Comparison of ENCODE assay signal across 31 cellular contexts in the genomic region with DNA sequence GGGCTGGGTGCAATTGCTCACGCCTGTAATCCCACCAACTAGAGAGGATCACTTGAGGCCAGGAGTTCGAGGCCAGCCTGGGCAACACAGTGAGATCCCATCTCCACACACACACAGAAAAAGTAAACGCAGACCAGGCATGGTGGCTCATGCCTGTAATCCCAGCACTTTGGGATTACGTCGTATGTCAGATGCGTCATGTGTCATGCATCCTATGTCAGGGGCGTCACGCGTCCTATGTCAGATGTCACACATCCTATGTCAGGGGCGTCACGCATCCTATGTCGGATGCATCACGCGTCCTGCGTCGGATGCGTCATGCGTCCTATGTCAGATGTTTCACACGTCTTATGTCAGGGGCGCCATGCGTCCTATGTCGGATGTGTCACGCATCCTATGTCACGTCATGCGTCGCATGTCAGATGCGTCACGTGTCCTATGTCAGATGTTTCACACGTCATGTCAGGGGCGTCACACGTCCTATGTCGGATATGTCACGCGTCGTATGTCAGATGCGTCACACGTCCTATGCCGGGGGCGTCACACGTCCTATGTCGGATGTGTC. TPM values are rescaled to one million over a fixed set of nuclear protein-coding genes. Genes with fewer than 3 reads are reported as not detected.
DNase-seq lines count a peak whose midpoint lies in the region; ATAC-seq, FAIRE-seq and TF ChIP-seq lines count a peak whose summit lies in the region.
"Had no signal": no experiment of that assay in that cellular context is flagged by ENCODE, and none has a peak within 500 bp of the region (broad histone marks: within the 10 kb centered on the region; RNA-seq: fewer than 3 reads in every experiment).

No MANE protein-coding gene starts in this region.

- no peak for TF ChIP-seq CTCF in HepG2 (CRISPR knock-in tag; IDR thresholded peaks at IDR 0.05)
- no peak for TF ChIP-seq CTCF in right lobe of liver (IDR thresholded peaks at IDR 0.05)
- no peak for TF ChIP-seq CTCF in bronchial epithelial cell (IDR thresholded peaks at IDR 0.05; ENCODE audit: insufficient read depth, low read length, severe bottlenecking)

- H3K79me2 ChIP-seq in HepG2 (ENCODE audit: insufficient read depth, low read length) = no peaks in the 10 kb centered on the region

- H3K27me3 ChIP-seq in HepG2 (ENCODE audit: control insufficient read depth in 1 of 2, insufficient read depth in 2 of 2, low read length in 2 of 2) = no peaks in the 10 kb centered on the region
- no peaks in the 10 kb centered on the region for H3K27me3 ChIP-seq in right lobe of liver
- H3K27me3 ChIP-seq in bronchial epithelial cell (ENCODE audit: control insufficient read depth, insufficient read depth, low read length) = no peaks in the 10 kb centered on the region

- DNase-seq in HepG2 (ENCODE audit: low spot score) (no peak), right lobe of liver (no peak), bronchial epithelial cell (ENCODE audit: low read depth) (no peak), posterior vena cava (ENCODE audit: low spot score) (peak; percentile 56), germinal center (ENCODE audit: low spot score) (no peak)
- DNase-seq: 8988T, Calu3, DMS79 treated with DMSO at 0.1 percent for 48 hours, GF-D8, GM23248, H9, HFFc6, KBM-7, MV-4-11, NCI-H1105 treated with DMSO at 0.1 percent for 48 hours, NCI-H146, NCI-H1930, NCI-H446, NCI-H524 treated with DMSO at 0.1 percent for 48 hours, NCI-H774, PC-3, SK-N-SH had no signal

- no peak overlapping the region for H3K4me2 ChIP-seq in HepG2 (ENCODE audit: low read depth, low read length)
- H3K4me2 ChIP-seq: SK-N-SH had no signal

- FAIRE-seq in HepG2 (lab: Jason Lieb, UNC) (no peak), bronchial epithelial cell (lab: Jason Lieb, UNC) (peak; percentile 97)
- FAIRE-seq: GM12892, GM18507 had no signal

- intact Hi-C loops in HepG2 (cut with micrococcal nuclease; ENCODE audit: unreplicated experiment) (no loop called here), right lobe of liver (cut with DNase I) (no loop called here), posterior vena cava (cut with DNase I) (no loop called here)

- no peak for ATAC-seq in HepG2
- ATAC-seq in right lobe of liver = no peak
- no peak for ATAC-seq in HG03469 (IDR thresholded peaks at IDR 0.05; ENCODE audit: unreplicated experiment)
- ATAC-seq in HG02973 (IDR thresholded peaks at IDR 0.05; ENCODE audit: unreplicated experiment) = no peak
- no peak for ATAC-seq in GM19324 (IDR thresholded peaks at IDR 0.05; ENCODE audit: low FRiP score, unreplicated experiment)
- ATAC-seq: PC-3 had no signal

- H4K20me1 ChIP-seq in HepG2 (ENCODE audit: insufficient read depth, low read length) = no peaks in the 10 kb centered on the region

- TF ChIP-seq POLR2A in HepG2 (IDR thresholded peaks at IDR 0.05; ENCODE audit: insufficient read depth in 1 of 2, low read depth in 2 of 2, low read length in 2 of 2) = no peak
- TF ChIP-seq POLR2A in right lobe of liver (IDR thresholded peaks at IDR 0.05) = no peak

- H3K4me1 ChIP-seq in HepG2 (ENCODE audit: insufficient read depth, low read length) (peaks cover 44% of the 10 kb centered on the region), right lobe of liver (peaks cover 0 to 17% (median 4%) of the 10 kb centered on the region in 4 donors)

- CTCF ChIA-PET in HepG2 (lab: Yijun Ruan, JAX; ENCODE audit: low intra/inter-chr PET ratio, low total read pairs) = no interaction called here

- H3K9me3 ChIP-seq in HepG2 (ENCODE audit: low read length) (no peaks in the 10 kb centered on the region), right lobe of liver (no peaks in the 10 kb centered on the region)
- H3K9me3 ChIP-seq: SK-N-SH had no signal

- no peak for TF ChIP-seq EP300 in HepG2 (IDR thresholded peaks at IDR 0.05; ENCODE audit: low read depth in 2 of 2, low read length in 2 of 2)
- TF ChIP-seq EP300 in HepG2 (CRISPR knock-in tag; IDR thresholded peaks at IDR 0.05; ENCODE audit: borderline replicate concordance) = no peak

- no TSS peak for BruUV-seq in HepG2 (replicated peaks; lab: Mats Ljungman, UMichigan)

- no peak overlapping the region for H3K27ac ChIP-seq in HepG2 (ENCODE audit: extremely low read length, insufficient read depth, low read length)
- no peak overlapping the region for H3K27ac ChIP-seq in right lobe of liver
- H3K27ac ChIP-seq: GM23248 had no signal

- POLR2A ChIA-PET in HepG2 (lab: Yijun Ruan, JAX) = no interaction called here

- in situ Hi-C loops in HepG2 (cut with HindIII; ENCODE audit: extremely low pct_ligation_motif_present, low pct_unique_long_range_greater_than_20kb) = no loop called here

- H3K36me3 ChIP-seq in HepG2 (replicated peaks in 1 of 2; ENCODE audit: control insufficient read depth in 1 of 2, insufficient read depth in 2 of 2, low read length in 2 of 2) (no peaks in the 10 kb centered on the region), right lobe of liver (no peaks in the 10 kb centered on the region), bronchial epithelial cell (ENCODE audit: control insufficient read depth, insufficient read depth, low read length) (no peaks in the 10 kb centered on the region)

- no peak overlapping the region for H2AFZ ChIP-seq in HepG2 (ENCODE audit: low read length)
- H2AFZ ChIP-seq: GM23248 had no signal

- no peak overlapping the region for H3K4me3 ChIP-seq in HepG2 (replicated peaks in 1 of 3; ENCODE audit: insufficient read depth in 1 of 3, low read depth in 2 of 3, low read length in 3 of 3)
- no peak overlapping the region for H3K4me3 ChIP-seq in right lobe of liver
- no peak overlapping the region for H3K4me3 ChIP-seq in bronchial epithelial cell (ENCODE audit: low read depth, low read length)
- H3K4me3 ChIP-seq: GM23248 had no signal

- TF ChIP-seq RAD21 in HepG2 (CRISPR knock-in tag; IDR thresholded peaks at IDR 0.05) = no peak

- H3K9ac ChIP-seq in HepG2 (ENCODE audit: insufficient read depth, low read depth, low read length) = no peak overlapping the region
- H3K9ac ChIP-seq: GM23248, SK-N-SH had no signal

- 93% methylated on average over 35 of the region's 41 CpGs for whole genome bisulfite sequencing in HepG2 (ENCODE audit: low lambda C conversion rate)
- 97% methylated on average over 35 of the region's 41 CpGs for WGBS in right lobe of liver (ENCODE audit: insufficient coverage, low coverage, low lambda C conversion rate, missing lambda C conversion rate)

RNA-seq across cellular contexts. Expression of gene MRAP, which starts 1.5 kb away (rescaled TPM):
- total RNA-seq in HepG2 (2016; rRNA removed; fragmentation: Illumina TruSeq; extraction: Trizol) = 0.88 and 1.2 TPM in 2 replicates
- total RNA-seq in HepG2 (2016; cell fraction: cytosol; rRNA removed; fragmentation: Illumina TruSeq; extraction: Trizol; ENCODE audit: low read depth) = 0.62 and 1.0 TPM in 2 replicates
- 1.5 and 1.9 TPM in 2 replicates for total RNA-seq in HepG2 (2016; cell fraction: insoluble cytoplasmic fraction; rRNA removed; fragmentation: Illumina TruSeq; extraction: Trizol)
- total RNA-seq in HepG2 (2016; cell fraction: membrane; rRNA removed; fragmentation: Illumina TruSeq; extraction: Trizol) = 0.65 and 1.1 TPM in 2 replicates
- total RNA-seq in HepG2 (2016; cell fraction: nucleus; rRNA removed; fragmentation: Illumina TruSeq; extraction: Trizol) = 0.85 and 1.5 TPM in 2 replicates
- polyA plus RNA-seq in HepG2 (2011; rRNA removed) = 0.46 and 0.57 TPM in 2 replicates
- 0.27 and 0.59 TPM in 2 replicates for polyA plus RNA-seq in HepG2 (2011; cell fraction: cytosol; rRNA removed)
- polyA plus RNA-seq in HepG2 (2011; cell fraction: nucleus; rRNA removed) = 0.21 and 0.39 TPM in 2 replicates
- polyA plus RNA-seq in HepG2 (2012) = not detected in 2 replicates
- polyA plus RNA-seq in HepG2 (2016; cell fraction: cytosol; fragmentation: Illumina TruSeq; extraction: Trizol; ENCODE audit: low read depth) = 0.73 and 1.00 TPM in 2 replicates
- polyA plus RNA-seq in HepG2 (2016; cell fraction: insoluble cytoplasmic fraction; fragmentation: Illumina TruSeq; extraction: Trizol; ENCODE audit: low read depth) = 1.3 and 1.7 TPM in 2 replicates
- polyA plus RNA-seq in HepG2 (2016; cell fraction: membrane; fragmentation: Illumina TruSeq; extraction: Trizol; ENCODE audit: low read depth) = 0.56 and 0.84 TPM in 2 replicates
- 1.9 and 2.4 TPM in 2 replicates for polyA plus RNA-seq in HepG2 (2016; cell fraction: nucleus; fragmentation: Illumina TruSeq; extraction: Trizol; ENCODE audit: insufficient read depth, low read depth)
- polyA minus RNA-seq in HepG2 (2011; rRNA and poly(A)+ RNA removed; ENCODE audit: low replicate concordance) = 1.4 TPM in 1 of 2 replicates, not detected in the other
- polyA minus RNA-seq in HepG2 (2011; cell fraction: cytosol; rRNA and poly(A)+ RNA removed) = not detected in 2 replicates
- polyA minus RNA-seq in HepG2 (2011; cell fraction: nucleus; rRNA and poly(A)+ RNA removed) = 0.90 TPM in 1 of 2 replicates, not detected in the other
- total RNA-seq in right lobe of liver = 1 to 10 TPM in 3 of 6 experiments, under 1 TPM in 2, not detected in 1; 0.37 to 3.0 (median 1.7) TPM
- not detected in 2 replicates for total RNA-seq in bronchial epithelial cell
- under 1 TPM in 1 of 2 donors, not detected in 1; 0.33 TPM for total RNA-seq in posterior vena cava
- total RNA-seq: Calu3, GM23248, H9, HFFc6, HT-29, LHCN-M2, MCF 10A, PC-3 had no signal
- polyA plus RNA-seq: BJ, GM23248, SK-N-SH had no signal

RNA-seq across cellular contexts. Expression of gene MIS18A, which starts 21.4 kb away (rescaled TPM):
- 41.4 and 58.3 TPM in 2 replicates for total RNA-seq in HepG2 (2016; rRNA removed; fragmentation: Illumina TruSeq; extraction: Trizol)
- 7.4 and 7.8 TPM in 2 replicates for total RNA-seq in HepG2 (2016; cell fraction: cytosol; rRNA removed; fragmentation: Illumina TruSeq; extraction: Trizol; ENCODE audit: low read depth)
- 40.8 and 61.3 TPM in 2 replicates for total RNA-seq in HepG2 (2016; cell fraction: insoluble cytoplasmic fraction; rRNA removed; fragmentation: Illumina TruSeq; extraction: Trizol)
- 19.3 and 20.0 TPM in 2 replicates for total RNA-seq in HepG2 (2016; cell fraction: membrane; rRNA removed; fragmentation: Illumina TruSeq; extraction: Trizol)
- 14.1 and 15.8 TPM in 2 replicates for total RNA-seq in HepG2 (2016; cell fraction: nucleus; rRNA removed; fragmentation: Illumina TruSeq; extraction: Trizol)
- polyA plus RNA-seq in HepG2 (2011; rRNA removed) = 5.8 and 11.2 TPM in 2 replicates
- 8.6 and 12.2 TPM in 2 replicates for polyA plus RNA-seq in HepG2 (2011; cell fraction: cytosol; rRNA removed)
- polyA plus RNA-seq in HepG2 (2011; cell fraction: nucleus; rRNA removed) = 2.3 and 2.5 TPM in 2 replicates
- polyA plus RNA-seq in HepG2 (2012) = 7.5 and 12.7 TPM in 2 replicates
- 7.4 and 7.6 TPM in 2 replicates for polyA plus RNA-seq in HepG2 (2016; cell fraction: cytosol; fragmentation: Illumina TruSeq; extraction: Trizol; ENCODE audit: low read depth)
- polyA plus RNA-seq in HepG2 (2016; cell fraction: insoluble cytoplasmic fraction; fragmentation: Illumina TruSeq; extraction: Trizol; ENCODE audit: low read depth) = 70.0 and 79.3 TPM in 2 replicates
- polyA plus RNA-seq in HepG2 (2016; cell fraction: membrane; fragmentation: Illumina TruSeq; extraction: Trizol; ENCODE audit: low read depth) = 16.0 and 16.2 TPM in 2 replicates
- polyA plus RNA-seq in HepG2 (2016; cell fraction: nucleus; fragmentation: Illumina TruSeq; extraction: Trizol; ENCODE audit: insufficient read depth, low read depth) = 29.4 and 31.6 TPM in 2 replicates
- 2.9 and 4.2 TPM in 2 replicates for polyA minus RNA-seq in HepG2 (2011; rRNA and poly(A)+ RNA removed; ENCODE audit: low replicate concordance)
- polyA minus RNA-seq in HepG2 (2011; cell fraction: cytosol; rRNA and poly(A)+ RNA removed) = 3.0 and 4.8 TPM in 2 replicates
- polyA minus RNA-seq in HepG2 (2011; cell fraction: nucleus; rRNA and poly(A)+ RNA removed) = 2.1 and 4.4 TPM in 2 replicates
- 1 to 10 TPM; 1.2 to 5.1 (median 2.4) TPM for total RNA-seq in right lobe of liver
- 4.2 and 7.0 TPM in 2 replicates for total RNA-seq in bronchial epithelial cell
- 1 to 10 TPM; 3.8 to 4.3 TPM for total RNA-seq in posterior vena cava
